In the genomic region with DNA sequence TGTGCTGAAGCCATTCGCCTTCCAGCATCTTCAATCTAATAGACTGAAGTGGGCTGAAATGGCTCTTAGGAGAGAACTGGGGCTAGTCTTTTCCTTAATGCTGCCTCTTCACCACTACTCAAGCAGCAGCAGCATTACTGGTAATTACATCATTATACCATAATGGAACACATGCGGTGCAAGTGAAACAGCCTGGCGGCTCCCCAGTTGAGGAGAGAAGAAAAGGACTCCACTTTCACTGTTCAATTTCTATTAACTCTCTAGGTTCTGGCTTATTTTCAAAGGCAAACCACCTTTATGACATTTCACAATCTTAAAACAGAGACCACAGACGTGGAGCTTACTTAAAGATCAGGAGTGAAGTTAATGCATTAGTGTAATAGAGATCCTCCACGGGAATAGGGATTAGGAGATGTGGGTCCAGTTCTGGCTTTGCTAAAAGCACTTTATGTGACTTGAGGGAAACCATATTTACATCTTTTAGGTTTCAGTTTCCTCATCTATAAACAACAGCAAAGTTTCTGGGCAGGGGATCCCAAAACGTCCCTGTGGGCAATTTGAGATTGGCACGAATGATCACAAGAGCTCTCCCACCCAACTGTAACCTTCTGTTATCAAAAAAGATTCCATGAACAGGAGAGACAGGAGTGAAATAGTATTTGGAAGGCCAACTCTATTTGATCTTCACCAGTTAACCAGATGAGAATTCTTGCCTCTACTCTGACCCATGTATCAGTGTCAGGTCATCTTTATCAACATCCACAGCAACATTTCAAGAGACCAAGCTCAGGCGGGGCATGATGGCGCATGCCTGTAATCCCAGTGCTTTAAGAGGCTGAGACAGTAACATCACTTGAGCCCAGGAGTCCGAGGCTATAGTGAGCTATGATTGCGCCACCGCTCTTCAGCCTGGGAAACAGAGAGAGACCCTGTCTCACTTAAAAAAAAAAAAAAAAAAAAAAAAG, we compare ENCODE assay signal across 9 cellular contexts.
DNase-seq lines count a peak whose midpoint lies in the region; ATAC-seq and TF ChIP-seq lines count a peak whose summit lies in the region.
"Had no signal": no experiment of that assay in that cellular context is flagged by ENCODE, and none has a peak within 500 bp of the region (broad histone marks: within the 10 kb centered on the region; RNA-seq: fewer than 3 reads in every experiment).

No MANE protein-coding gene starts in this region.

- H3K4me3 ChIP-seq in neuron (ENCODE audit: low read length) (no peak overlapping the region), tibial nerve (no peak overlapping the region)

- H3K9me3 ChIP-seq in neuron (ENCODE audit: low read length) (peaks cover 2% of the 10 kb centered on the region), tibial nerve (no peaks in the 10 kb centered on the region)

- CTCF ChIA-PET in WTC11 (lab: Charles Lee) = interaction anchor here (1.1 kb wide), 1 partner anchor 127 kb away, joined by 5 read pairs; no protein-coding TSS in a partner anchor

- no peak for TF ChIP-seq EP300 in tibial nerve (IDR thresholded peaks at IDR 0.05)

- ATAC-seq in GM18870 (IDR thresholded peaks at IDR 0.05; ENCODE audit: unreplicated experiment) (peak; percentile 57), WTC11 (peak; percentile 16; the same call in 1 of the 2 replicates), GM19324 (IDR thresholded peaks at IDR 0.05; ENCODE audit: low FRiP score, unreplicated experiment) (no peak)

- H3K4me3 Mint-ChIP-seq in WTC11 = no peak overlapping the region

- no peaks in the 10 kb centered on the region for H3K36me3 ChIP-seq in neuron (ENCODE audit: insufficient read depth, low read length)
- H3K36me3 ChIP-seq in tibial nerve = no peaks in the 10 kb centered on the region

- no peak overlapping the region for H3K27ac Mint-ChIP-seq in WTC11

- WGBS in tibial nerve, 2 donors = 72 to 73% methylated on average over 12 of the region's 12 CpGs

- POLR2A ChIA-PET in WTC11 (lab: Charles Lee) = interaction anchor here (0.6 to 0.8 kb wide), 2 partner anchors 57 to 59 kb away, joined by 3 to 6 read pairs; no protein-coding TSS in a partner anchor

- H3K4me1 Mint-ChIP-seq in WTC11 = peaks cover 17% of the 10 kb centered on the region

- DNase-seq in NCI-H1105 treated with DMSO at 0.1 percent for 48 hours (lab: John Stamatoyannopoulos, UW) (peak; percentile 75), WTC11 (ENCODE audit: low spot score) (no peak), tibial nerve (ENCODE audit: low spot score in 2 of 2) (no peak)
- no peak for DNase-seq in activated CD4-positive, alpha-beta T cell treated with anti-CD3 and anti-CD28 coated beads for 48 hours
- DNase-seq in activated CD8-positive, alpha-beta memory T cell treated with anti-CD3 and anti-CD28 coated beads for 24 hours = no peak
- DNase-seq: SW 1271 had no signal

- no peaks in the 10 kb centered on the region for H3K27me3 ChIP-seq in neuron (ENCODE audit: insufficient read depth, low read length)
- H3K27me3 ChIP-seq in tibial nerve = no peaks in the 10 kb centered on the region

- peaks cover 11% of the 10 kb centered on the region for H3K9me3 Mint-ChIP-seq in WTC11

- H3K27ac ChIP-seq in tibial nerve = peak overlapping the region in 1 of 4 donors; percentile 20

- H3K4me1 ChIP-seq in neuron (ENCODE audit: insufficient read depth, low read length) (peaks cover 31% of the 10 kb centered on the region), tibial nerve (peaks cover 0 to 60% (median 20%) of the 10 kb centered on the region in 4 donors)

- no peak for TF ChIP-seq POLR2A in tibial nerve (IDR thresholded peaks at IDR 0.05)

- TF ChIP-seq CTCF in WTC11 (IDR thresholded peaks at IDR 0.05) (no peak), tibial nerve (IDR thresholded peaks at IDR 0.05) (no peak)

- H3K36me3 Mint-ChIP-seq in WTC11 = peaks cover 5% of the 10 kb centered on the region; the same call in 1 of the 2 replicates

- H2AFZ ChIP-seq in neuron (ENCODE audit: low read depth, low read length) = peak overlapping the region; percentile 24

- peaks cover 5% of the 10 kb centered on the region; the same call in 1 of the 2 replicates for H3K27me3 Mint-ChIP-seq in WTC11 (ENCODE audit: low read depth)

TF ChIP-seq in WTC11, 78 proteins besides CTCF, POLR2A, EP300 and RAD21:
- no peak for TF ChIP-seq FOXP4 (CRISPR knock-in tag; IDR thresholded peaks at IDR 0.05)
TF ChIP-seq in WTC11: peak in this region for 0.
